Comparison of ENCODE assay signal across 1 cellular context in genomic region chr7:8305625-8306388, GRCh38.
TF ChIP-seq lines count a peak whose summit lies in the region.

No MANE protein-coding gene starts in this region.

TF ChIP-seq in HepG2, 621 proteins besides CTCF, POLR2A, EP300 and RAD21:
- TF ChIP-seq TCF7 (IDR thresholded peaks at IDR 0.05; ENCODE audit: low read depth) (no peak), ZNF720 (CRISPR knock-in tag; IDR thresholded peaks at IDR 0.05) (no peak), MED13 (CRISPR knock-in tag; IDR thresholded peaks at IDR 0.05) (no peak), TRAFD1 (CRISPR knock-in tag; IDR thresholded peaks at IDR 0.05; ENCODE audit: borderline replicate concordance) (no peak)
- TF ChIP-seq, protein P1, sequence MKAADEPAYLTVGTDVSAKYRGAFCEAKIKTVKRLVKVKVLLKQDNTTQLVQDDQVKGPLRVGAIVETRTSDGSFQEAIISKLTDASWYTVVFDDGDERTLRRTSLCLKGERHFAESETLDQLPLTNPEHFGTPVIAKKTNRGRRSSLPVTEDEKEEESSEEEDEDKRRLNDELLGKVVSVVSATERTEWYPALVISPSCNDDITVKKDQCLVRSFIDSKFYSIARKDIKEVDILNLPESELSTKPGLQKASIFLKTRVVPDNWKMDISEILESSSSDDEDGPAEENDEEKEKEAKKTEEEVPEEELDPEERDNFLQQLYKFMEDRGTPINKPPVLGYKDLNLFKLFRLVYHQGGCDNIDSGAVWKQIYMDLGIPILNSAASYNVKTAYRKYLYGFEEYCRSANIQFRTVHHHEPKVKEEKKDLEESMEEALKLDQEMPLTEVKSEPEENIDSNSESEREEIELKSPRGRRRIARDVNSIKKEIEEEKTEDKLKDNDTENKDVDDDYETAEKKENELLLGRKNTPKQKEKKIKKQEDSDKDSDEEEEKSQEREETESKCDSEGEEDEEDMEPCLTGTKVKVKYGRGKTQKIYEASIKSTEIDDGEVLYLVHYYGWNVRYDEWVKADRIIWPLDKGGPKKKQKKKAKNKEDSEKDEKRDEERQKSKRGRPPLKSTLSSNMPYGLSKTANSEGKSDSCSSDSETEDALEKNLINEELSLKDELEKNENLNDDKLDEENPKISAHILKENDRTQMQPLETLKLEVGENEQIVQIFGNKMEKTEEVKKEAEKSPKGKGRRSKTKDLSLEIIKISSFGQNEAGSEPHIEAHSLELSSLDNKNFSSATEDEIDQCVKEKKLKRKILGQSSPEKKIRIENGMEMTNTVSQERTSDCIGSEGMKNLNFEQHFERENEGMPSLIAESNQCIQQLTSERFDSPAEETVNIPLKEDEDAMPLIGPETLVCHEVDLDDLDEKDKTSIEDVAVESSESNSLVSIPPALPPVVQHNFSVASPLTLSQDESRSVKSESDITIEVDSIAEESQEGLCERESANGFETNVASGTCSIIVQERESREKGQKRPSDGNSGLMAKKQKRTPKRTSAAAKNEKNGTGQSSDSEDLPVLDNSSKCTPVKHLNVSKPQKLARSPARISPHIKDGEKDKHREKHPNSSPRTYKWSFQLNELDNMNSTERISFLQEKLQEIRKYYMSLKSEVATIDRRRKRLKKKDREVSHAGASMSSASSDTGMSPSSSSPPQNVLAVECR (CRISPR knock-in tag; IDR thresholded peaks at IDR 0.05; ENCODE audit: borderline replicate concordance): no peak
